Comparison of ENCODE assay signal across 8 cellular contexts in genomic region chr3:190120161-190121060, GRCh38. TPM values are rescaled to one million over a fixed set of nuclear protein-coding genes. Genes with fewer than 3 reads are reported as not detected.
DNase-seq lines count a peak whose midpoint lies in the region; ATAC-seq and TF ChIP-seq lines count a peak whose summit lies in the region.

Gene P3H2 (minus strand): TSS chr3:190120897. CDS start chr3:190120731, 166 bp downstream.

- DNase-seq in DMS153 (lab: John Stamatoyannopoulos, UW), result peak; percentile 73
- peak; percentile 90 for DNase-seq in HuH-7 (ENCODE audit: low spot score)
- DNase-seq in RPMI7951 (ENCODE audit: low read depth), result peak; percentile 91
- DNase-seq in cerebellar cortex (ENCODE audit: low spot score), result peak; percentile 75
- peak; percentile 94 for DNase-seq in sigmoid colon

- TF ChIP-seq POLR2A in sigmoid colon (IDR thresholded peaks at IDR 0.05), result peak; percentile 19 to 25

- intact Hi-C loops in sigmoid colon (cut with DNase I), result loop anchor here (1.0 to 10.0 kb wide), 4 partner anchors 82 to 204 kb away; partner anchors contain the start of gene CLDN1

- peak; percentile 76 for ATAC-seq in GM21390 (IDR thresholded peaks at IDR 0.05; ENCODE audit: unreplicated experiment)
- no peak for ATAC-seq in GM18520 (IDR thresholded peaks at IDR 0.05; ENCODE audit: unreplicated experiment)

- peak within 1 kb of the TSS; percentile 64; the same call in 1 of the 2 replicates for H3K9ac ChIP-seq in iPS-20b (ENCODE audit: low read depth, low read length)

- TF ChIP-seq EP300 in sigmoid colon (IDR thresholded peaks at IDR 0.05), result no peak

- H3K27ac ChIP-seq in iPS-20b (ENCODE audit: low read length), result no peak within 1 kb of the TSS
- H3K27ac ChIP-seq in sigmoid colon, result peak within 1 kb of the TSS; percentile 89 to 96 (median 94)

- H3K4me1 ChIP-seq in iPS-20b (ENCODE audit: insufficient read depth, low read length), result peaks cover 23% of the 10 kb centered on the region
- peaks cover 0 to 54% (median 35%) of the 10 kb centered on the region in 4 donors for H3K4me1 ChIP-seq in sigmoid colon

- H3K4me3 ChIP-seq in iPS-20b (ENCODE audit: low read length) (peak within 1 kb of the TSS; percentile 82), sigmoid colon (peak within 1 kb of the TSS; percentile 87 to 97 (median 96))

- H3K9me3 ChIP-seq in iPS-20b (ENCODE audit: insufficient read depth, low read depth, low read length), result no peaks in the 10 kb centered on the region
- H3K9me3 ChIP-seq in sigmoid colon, result no peaks in the 10 kb centered on the region

- 1% methylated on average over 105 of the region's 105 CpGs for WGBS in sigmoid colon, 2 donors

- H3K36me3 ChIP-seq in iPS-20b (ENCODE audit: insufficient read depth, low read depth, low read length), result no peaks in the 10 kb centered on the region
- no peaks in the 10 kb centered on the region for H3K36me3 ChIP-seq in sigmoid colon

- TF ChIP-seq CTCF in sigmoid colon (IDR thresholded peaks at IDR 0.05), result peak in 3 of 4 experiments; percentile 50 to 63 (median 54)

- H3K27me3 ChIP-seq in iPS-20b (ENCODE audit: insufficient read depth, low read length), result peaks cover 27% of the 10 kb centered on the region
- H3K27me3 ChIP-seq in sigmoid colon, result no peaks in the 10 kb centered on the region

RNA-seq across cellular contexts. Expression of gene P3H2, which starts in this region (rescaled TPM):
- 17.1 and 32.9 TPM in 2 replicates for total RNA-seq in RPMI7951 (2014; rRNA removed; shearing (Covaris generic))
- total RNA-seq in sigmoid colon, result 10 to 100 TPM; 29.6 to 41.7 (median 34.4) TPM
- 10 to 100 TPM in 1 of 3 donors, 1 to 10 TPM in 2; 1.8 to 17.7 (median 6.0) TPM for polyA plus RNA-seq in sigmoid colon
